Comparison of ENCODE assay signal across 8 cellular contexts in the genomic region with DNA sequence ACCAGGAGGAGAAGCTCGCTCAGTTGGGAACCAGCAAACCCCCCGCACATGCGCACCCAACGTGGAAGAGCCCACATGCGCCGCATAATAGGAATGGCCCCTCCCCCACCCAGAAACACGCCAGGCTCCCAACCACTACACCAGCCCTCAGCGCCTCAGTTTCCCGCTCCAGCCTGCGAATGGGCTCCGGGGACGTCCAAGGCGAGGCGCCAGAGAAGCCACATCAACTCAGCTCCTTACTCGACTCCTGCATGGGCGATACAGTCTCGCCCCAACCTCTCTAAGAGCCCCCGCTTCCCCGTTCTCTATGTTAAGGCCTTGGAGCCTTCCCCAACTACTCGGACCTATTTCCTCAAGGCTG. TPM values are rescaled to one million over a fixed set of nuclear protein-coding genes. Genes with fewer than 3 reads are reported as not detected.
DNase-seq lines count a peak whose midpoint lies in the region; ATAC-seq and TF ChIP-seq lines count a peak whose summit lies in the region.

No MANE protein-coding gene starts in this region.

- no peak for TF ChIP-seq POLR2A in erythroblast (IDR thresholded peaks at IDR 0.05; ENCODE audit: low read length)

- H3K27ac ChIP-seq in muscle layer of duodenum (ENCODE audit: low read length): peak overlapping the region; percentile 100

- peak; percentile 4 for ATAC-seq in HG03432 (IDR thresholded peaks at IDR 0.05; ENCODE audit: unreplicated experiment)

- peaks cover 18 to 43% of the 10 kb centered on the region in 2 donors for H3K4me1 ChIP-seq in muscle layer of duodenum (ENCODE audit: control insufficient read depth in 1 of 2, insufficient read depth in 2 of 2, low read length in 2 of 2)

- DNase-seq in GM04503 (ENCODE audit: low read depth) (peak; percentile 24), NOMO-1 treated with DMSO at 0.1 percent for 48 hours (lab: John Stamatoyannopoulos, UW; ENCODE audit: unreplicated experiment) (peak; percentile 27), erythroblast (lab: John Stamatoyannopoulos, UW) (peak; percentile 79 to 84), mesenteric fat pad (ENCODE audit: low spot score) (no peak)
- peak; percentile 83 for DNase-seq in activated CD8-positive, alpha-beta memory T cell treated with anti-CD3 and anti-CD28 coated beads, Interleukin-2, amount 50 U/mL, for 48 hours
- peak in 4 of 6 experiments; percentile 27 to 71 (median 50) for DNase-seq in stimulated activated naive CD4-positive, alpha-beta T cell (lab: John Stamatoyannopoulos, UW)

- peaks cover 25 to 32% of the 10 kb centered on the region in 2 donors for H3K36me3 ChIP-seq in muscle layer of duodenum (ENCODE audit: control insufficient read depth in 1 of 2, insufficient read depth in 2 of 2, low read length in 2 of 2)

- no peaks in the 10 kb centered on the region for H3K9me3 ChIP-seq in muscle layer of duodenum (ENCODE audit: control insufficient read depth in 1 of 2, low read length in 2 of 2)

- peak overlapping the region; percentile 74 to 98 for H3K4me3 ChIP-seq in muscle layer of duodenum (ENCODE audit: low read depth in 1 of 2, low read length in 2 of 2)

- no peaks in the 10 kb centered on the region for H3K27me3 ChIP-seq in muscle layer of duodenum (ENCODE audit: low read depth, low read length)

RNA-seq across cellular contexts. Expression of gene SRSF1, which starts 0.5 kb away (rescaled TPM):
- total RNA-seq in mesenteric fat pad: 167 TPM

RNA-seq across cellular contexts. Expression of gene VEZF1, which starts 18.5 kb away (rescaled TPM):
- total RNA-seq in mesenteric fat pad: 42.7 TPM

RNA-seq across cellular contexts. Expression of gene CUEDC1, which starts 51.3 kb away (rescaled TPM):
- 34.1 TPM for total RNA-seq in mesenteric fat pad
